In the genomic region with DNA sequence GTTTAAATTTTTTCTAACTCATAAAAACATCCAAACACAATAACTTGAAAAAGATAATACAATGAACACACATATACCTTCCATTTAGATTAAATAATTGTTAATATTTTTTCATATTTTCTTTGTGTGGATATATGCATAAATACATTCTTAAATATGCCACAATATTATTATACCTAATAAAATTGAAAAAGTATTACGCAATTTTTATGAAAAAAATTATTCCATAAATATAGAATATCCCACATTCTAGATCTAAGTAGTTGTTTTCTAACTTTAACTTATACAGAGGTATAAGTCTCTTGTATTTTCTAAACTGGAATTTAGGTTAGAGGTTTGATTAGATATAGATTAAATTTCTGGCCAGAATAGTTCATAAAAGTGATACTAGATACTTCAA, we compare ENCODE assay signal across 25 cellular contexts. TPM values are rescaled to one million over a fixed set of nuclear protein-coding genes. Genes with fewer than 3 reads are reported as not detected.
DNase-seq lines count a peak whose midpoint lies in the region; ATAC-seq and FAIRE-seq lines count a peak whose summit lies in the region.
"Had no signal": no experiment of that assay in that cellular context is flagged by ENCODE, and none has a peak within 500 bp of the region (broad histone marks: within the 10 kb centered on the region; RNA-seq: fewer than 3 reads in every experiment).

No MANE protein-coding gene starts in this region.

- no peaks in the 10 kb centered on the region for H3F3A ChIP-seq in GM23248 (ENCODE audit: insufficient read depth)

- in situ Hi-C loops in GM23248 (cut with MboI), result no loop called here

- FAIRE-seq in A204.1 (lab: Jason Lieb, UNC) (peak; percentile 49), TTC549 (lab: Jason Lieb, UNC) (peak; percentile 46), frontal cortex (lab: Jason Lieb, UNC) (peak; percentile 90), small intestine (lab: Jason Lieb, UNC) (peak; percentile 62)
- FAIRE-seq: A549, GM12892, H54 had no signal

- H3K9me3 ChIP-seq in small intestine (ENCODE audit: control insufficient read depth, low read depth) (no peaks in the 10 kb centered on the region), GM23248 (ENCODE audit: low read depth) (no peaks in the 10 kb centered on the region)
- H3K9me3 ChIP-seq: A549; BE2C; BLaER1 treated with 17β-estradiol and CSF1 and Interleukin-3, amounts not matched to agents 10 nM and 100 nM; HAP-1 had no signal

- H3K27me3 ChIP-seq in small intestine (ENCODE audit: control insufficient read depth in 2 of 2, insufficient read depth in 2 of 2, low read length in 2 of 2), result no peaks in the 10 kb centered on the region
- H3K27me3 ChIP-seq in GM23248 (replicated peaks; ENCODE audit: insufficient read depth), result no peaks in the 10 kb centered on the region
- H3K27me3 ChIP-seq: BE2C; BLaER1 treated with 17β-estradiol and CSF1 and Interleukin-3, amounts not matched to agents 10 nM and 100 nM had no signal

- no peaks in the 10 kb centered on the region for H4K20me1 ChIP-seq in GM23248 (ENCODE audit: insufficient read depth)
- H4K20me1 ChIP-seq: BLaER1 treated with 17β-estradiol and CSF1 and Interleukin-3, amounts not matched to agents 10 nM and 100 nM had no signal

- no peak for ATAC-seq in GM21717 (IDR thresholded peaks at IDR 0.05; ENCODE audit: unreplicated experiment)
- ATAC-seq: A549, GM23338 had no signal

- no peak overlapping the region for H3K4me2 ChIP-seq in GM23248 (ENCODE audit: unreplicated experiment)
- H3K4me2 ChIP-seq: A549; BLaER1 treated with 17β-estradiol and CSF1 and Interleukin-3, amounts not matched to agents 10 nM and 100 nM; GM23338 had no signal

- H3K9ac ChIP-seq in GM23248, result no peak overlapping the region
- H3K9ac ChIP-seq: BLaER1 treated with 17β-estradiol and CSF1 and Interleukin-3, amounts not matched to agents 10 nM and 100 nM had no signal

- H3K4me1 ChIP-seq in small intestine (ENCODE audit: control insufficient read depth in 2 of 2, insufficient read depth in 1 of 2, low read depth in 1 of 2, low read length in 1 of 2) (no peaks in the 10 kb centered on the region), GM23248 (ENCODE audit: insufficient read depth) (no peaks in the 10 kb centered on the region)
- H3K4me1 ChIP-seq: A549; BLaER1 treated with 17β-estradiol and CSF1 and Interleukin-3, amounts not matched to agents 10 nM and 100 nM; HAP-1 had no signal

- H3K4me3 ChIP-seq in small intestine (ENCODE audit: low read depth in 1 of 2, low read length in 2 of 2) (no peak overlapping the region), GM23248 (no peak overlapping the region)
- H3K4me3 ChIP-seq: A549; BLaER1 treated with 17β-estradiol and CSF1 and Interleukin-3, amounts not matched to agents 10 nM and 100 nM; GM23338; HAP-1 had no signal

- DNase-seq in frontal cortex (ENCODE audit: low spot score in 2 of 2) (no peak), small intestine (no peak), GM23248 (no peak), activated T-cell treated with anti-CD3 and anti-CD28 coated beads for 4 hours (no peak)
- DNase-seq: ACHN; AML-193; BE2C; Calu3; CD4-positive, alpha-beta T cell; COR-L47; DMS53; DMS79 treated with DMSO at 0.1 percent for 48 hours; HFFc6 had no signal

- H3K9me2 ChIP-seq in GM23248 (ENCODE audit: insufficient read depth), result no peaks in the 10 kb centered on the region

- H3K27ac ChIP-seq in small intestine (ENCODE audit: low read depth in 1 of 2, low read length in 1 of 2), result no peak overlapping the region
- H3K27ac ChIP-seq in GM23248, result no peak overlapping the region
- H3K27ac ChIP-seq: 22Rv1; A549; BLaER1 treated with 17β-estradiol and CSF1 and Interleukin-3, amounts not matched to agents 10 nM and 100 nM had no signal

- no peaks in the 10 kb centered on the region for H3K79me2 ChIP-seq in GM23248 (ENCODE audit: insufficient read depth)

- H3K36me3 ChIP-seq in small intestine (ENCODE audit: control insufficient read depth in 2 of 2, insufficient read depth in 2 of 2, low read length in 2 of 2), result no peaks in the 10 kb centered on the region
- no peaks in the 10 kb centered on the region for H3K36me3 ChIP-seq in GM23248 (ENCODE audit: low read depth)
- H3K36me3 ChIP-seq: BE2C; BLaER1 treated with 17β-estradiol and CSF1 and Interleukin-3, amounts not matched to agents 10 nM and 100 nM; HAP-1 had no signal

- H2AFZ ChIP-seq in GM23248, result no peak overlapping the region
- H2AFZ ChIP-seq: GM23338 had no signal

- WGBS in small intestine, 3 donors, result 86 to 95% (median 89%) methylated on average over 1 of the region's 1 CpG
- 14 to 17% methylated on average over 1 of the region's 1 CpG for WGBS in GM23248 (ENCODE audit: low coverage in 1 of 2, low lambda C conversion rate in 2 of 2, missing lambda C conversion rate in 2 of 2), 2 experiments

RNA-seq across cellular contexts. Expression of gene POU4F1, which starts 34.3 kb away (rescaled TPM):
- under 0.01 TPM for total RNA-seq in frontal cortex
- polyA plus RNA-seq in small intestine (under 1 TPM in 1 of 3 donors, not detected in 2; 0.06 TPM), GM23248 (2016; fragmentation: Nextera tagmentation; extraction: Ambion mirVana) (not detected in 2 replicates)
- not detected in 2 replicates for total RNA-seq in GM23248 (2014; rRNA removed; shearing (Covaris generic))
- total RNA-seq: G401, HFFc6 had no signal
- polyA plus RNA-seq: CD14-positive monocyte had no signal
